Comparison of ENCODE assay signal across 25 cellular contexts in the genomic region with DNA sequence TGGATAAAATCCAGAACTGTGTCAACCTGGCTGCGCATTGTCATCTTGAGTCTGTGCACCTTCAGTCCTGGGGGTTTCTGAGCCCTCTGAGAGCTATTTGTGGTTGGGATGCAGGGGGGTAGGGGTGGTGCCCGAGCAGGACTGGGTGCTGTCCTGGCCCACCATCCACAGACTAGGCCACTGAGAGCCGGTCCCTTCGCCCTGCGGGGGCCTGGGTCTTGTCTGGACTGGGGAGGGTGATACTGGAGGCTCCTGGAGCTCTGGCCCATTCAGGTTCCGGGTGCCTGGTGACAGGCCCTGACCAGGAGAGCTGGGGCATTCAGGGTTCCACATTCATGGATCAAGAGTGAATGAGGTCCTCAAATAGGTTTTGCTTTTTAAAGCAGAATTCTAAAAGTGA. TPM values are rescaled to one million over a fixed set of nuclear protein-coding genes. Genes with fewer than 3 reads are reported as not detected.
"Had no signal": no experiment of that assay in that cellular context is flagged by ENCODE, and none has a peak within 500 bp of the region (broad histone marks: within the 10 kb centered on the region; RNA-seq: fewer than 3 reads in every experiment).

No MANE protein-coding gene starts in this region.

- DNase-seq: Kasumi-1, MV-4-11, NCI-H1048, NCI-H1105 treated with DMSO at 0.1 percent for 48 hours, NCI-H1436, NCI-H1694, NCI-H187 treated with DMSO at 0.1 percent for 48 hours, NCI-H2029 treated with DMSO at 0.1 percent for 48 hours, NCI-H2171 treated with DMSO at 0.1 percent for 48 hours, NCI-H345, NCI-H524 treated with DMSO at 0.1 percent for 48 hours, NCI-H69, NCI-H774, SHP77, SK-N-SH, SW 1271, T-cell had no signal

- ATAC-seq: HepG2, K562, T-cell had no signal

- H3K9me3 ChIP-seq: SK-N-SH had no signal

- H3K4me3 ChIP-seq: K562 had no signal

- FAIRE-seq: HepG2, K562 had no signal

- H3K4me2 ChIP-seq: KMS-11, SK-N-SH had no signal

- H3K9ac ChIP-seq: KMS-11, SK-N-SH had no signal

- H3K27ac ChIP-seq: KMS-11, RWPE1 had no signal

RNA-seq across cellular contexts. Expression of a gene that starts 20.9 kb away (rescaled TPM):
- total RNA-seq: HepG2, M059J, NCI-H460, SK-MEL-5 had no signal
- polyA plus RNA-seq: HepG2, IgD-negative memory B cell had no signal
